ENCODE assay signal across 17 cellular contexts in genomic region chr11:76212086-76213035, GRCh38. TPM values are rescaled to one million over a fixed set of nuclear protein-coding genes. Genes with fewer than 3 reads are reported as not detected.
DNase-seq lines count a peak whose midpoint lies in the region; ATAC-seq and TF ChIP-seq lines count a peak whose summit lies in the region.
"Had no signal": no experiment of that assay in that cellular context is flagged by ENCODE, and none has a peak within 500 bp of the region (broad histone marks: within the 10 kb centered on the region; RNA-seq: fewer than 3 reads in every experiment).

No MANE protein-coding gene starts in this region.

- TF ChIP-seq CTCF in brain (conservative IDR thresholded peaks at IDR 0.05) (no peak), psoas muscle (IDR thresholded peaks at IDR 0.05) (no peak)

- CTCF ChIA-PET in activated CD4-positive, alpha-beta T cell treated with anti-CD3 and anti-CD28 coated beads for 36 hours (lab: Charles Lee), result interaction anchor here (0.6 to 1.4 kb wide), 5 partner anchors 14 to 127 kb away, joined by 3 to 5 read pairs (median 4); no protein-coding TSS in a partner anchor

- H3K4me3 ChIP-seq in H7 (ENCODE audit: insufficient read depth, low read depth, low read length), result no peak overlapping the region
- no peak overlapping the region for H3K4me3 ChIP-seq in psoas muscle

- no peaks in the 10 kb centered on the region for H3K36me3 Mint-ChIP-seq in brain
- no peaks in the 10 kb centered on the region for H3K36me3 Mint-ChIP-seq in activated CD4-positive, alpha-beta T cell treated with anti-CD3 and anti-CD28 coated beads for 36 hours (ENCODE audit: low read depth)
- H3K36me3 Mint-ChIP-seq: CD8-positive, alpha-beta T cell had no signal

- H3K27ac ChIP-seq in psoas muscle, result no peak overlapping the region

- peak overlapping the region in 3 of 5 experiments; percentile 83 to 86 (median 85) for H3K4me3 Mint-ChIP-seq in brain
- no peak overlapping the region for H3K4me3 Mint-ChIP-seq in activated CD4-positive, alpha-beta T cell treated with anti-CD3 and anti-CD28 coated beads for 36 hours

- ATAC-seq in left ventricle myocardium superior (no peak), left cardiac atrium (no peak), psoas muscle (no peak), GM21723 (IDR thresholded peaks at IDR 0.05; ENCODE audit: unreplicated experiment) (no peak)
- no peak for ATAC-seq in activated CD4-positive, alpha-beta T cell treated with anti-CD3 and anti-CD28 coated beads for 36 hours
- ATAC-seq: CD8-positive, alpha-beta T cell had no signal

- POLR2A ChIA-PET in activated CD4-positive, alpha-beta T cell treated with anti-CD3 and anti-CD28 coated beads for 36 hours (lab: Charles Lee), result no interaction called here

- peaks cover 18% of the 10 kb centered on the region for H3K4me1 Mint-ChIP-seq in brain
- peaks cover 3% of the 10 kb centered on the region for H3K4me1 Mint-ChIP-seq in activated CD4-positive, alpha-beta T cell treated with anti-CD3 and anti-CD28 coated beads for 36 hours

- intact Hi-C loops in left ventricle myocardium superior (cut with micrococcal nuclease) (no loop called here), left cardiac atrium (cut with DNase I) (loop anchor here in 1 of 2 donors (5.0 kb wide), 1 partner anchor 100 kb away; no protein-coding TSS in a partner anchor), psoas muscle (cut with DNase I) (no loop called here)
- intact Hi-C loops in activated CD4-positive, alpha-beta T cell treated with anti-CD3 and anti-CD28 coated beads for 36 hours (cut with DNase I, micrococcal nuclease), result no loop called here

- H3K36me3 ChIP-seq in H7 (replicated peaks; ENCODE audit: control insufficient read depth, insufficient read depth, low read length) (no peaks in the 10 kb centered on the region), psoas muscle (ENCODE audit: insufficient read depth in 1 of 2, low read depth in 1 of 2) (no peaks in the 10 kb centered on the region)
- H3K36me3 ChIP-seq: BE2C had no signal

- H3K27me3 ChIP-seq in H7 (ENCODE audit: control insufficient read depth, insufficient read depth, low read length), result peaks cover 56% of the 10 kb centered on the region
- no peaks in the 10 kb centered on the region for H3K27me3 ChIP-seq in psoas muscle (ENCODE audit: insufficient read depth in 3 of 3, low read length in 2 of 3)

- H3K9me3 ChIP-seq in psoas muscle, result no peaks in the 10 kb centered on the region
- H3K9me3 ChIP-seq: BE2C had no signal

- peak; percentile 24 for DNase-seq in left ventricle myocardium superior
- no peak for DNase-seq in left cardiac atrium
- peak; percentile 54 for DNase-seq in H7
- DNase-seq in psoas muscle, result peak; percentile 10 to 45
- DNase-seq in activated CD4-positive, alpha-beta T cell treated with anti-CD3 and anti-CD28 coated beads for 36 hours, result no peak
- DNase-seq in HK-2 (ENCODE audit: unreplicated experiment), result no peak
- DNase-seq: BE2C, DMS 273 treated with DMSO at 0.1 percent for 48 hours, EL, NCI-H1694, NCI-H446, NCI-H748 treated with DMSO at 0.1 percent for 48 hours, SIG-M5 had no signal

- H3K4me1 ChIP-seq in psoas muscle, result peaks cover 9% of the 10 kb centered on the region

- peak overlapping the region in 1 of 5 experiments; percentile 63 for H3K27ac Mint-ChIP-seq in brain
- no peak overlapping the region for H3K27ac Mint-ChIP-seq in activated CD4-positive, alpha-beta T cell treated with anti-CD3 and anti-CD28 coated beads for 36 hours

- peaks cover 64% of the 10 kb centered on the region for H3K27me3 Mint-ChIP-seq in brain
- peaks cover 26% of the 10 kb centered on the region for H3K27me3 Mint-ChIP-seq in activated CD4-positive, alpha-beta T cell treated with anti-CD3 and anti-CD28 coated beads for 36 hours

- WGBS in psoas muscle, 3 donors, result 83 to 84% (median 84%) methylated on average over 7 of the region's 7 CpGs

- H3K9me3 Mint-ChIP-seq in brain, result peaks cover 0 to 4% (median 0%) of the 10 kb centered on the region in 5 experiments
- H3K9me3 Mint-ChIP-seq in activated CD4-positive, alpha-beta T cell treated with anti-CD3 and anti-CD28 coated beads for 36 hours (ENCODE audit: low read depth), result no peaks in the 10 kb centered on the region
- H3K9me3 Mint-ChIP-seq: CD8-positive, alpha-beta T cell had no signal

RNA-seq across cellular contexts. Expression of gene WNT11, which starts 6.1 kb away (rescaled TPM):
- 15.2 TPM for total RNA-seq in left ventricle myocardium superior
- 1 to 10 TPM; 3.4 to 6.6 TPM for total RNA-seq in left cardiac atrium
- total RNA-seq in H7 (2014; rRNA removed; shearing (Covaris generic)), result 1.0 and 1.2 TPM in 2 replicates
- 1.0 TPM for polyA plus RNA-seq in brain (ENCODE audit: insufficient read depth, low read depth, low replicate concordance)
- 10 to 100 TPM in 1 of 4 donors, 1 to 10 TPM in 3; 6.4 to 13.0 (median 8.0) TPM for total RNA-seq in psoas muscle
- polyA plus RNA-seq in psoas muscle, result 1 to 10 TPM; 4.5 to 6.5 (median 4.8) TPM
- total RNA-seq in activated CD4-positive, alpha-beta T cell treated with anti-CD3 and anti-CD28 coated beads for 36 hours, result not detected
- total RNA-seq: HT1080 had no signal

Comparison
In these comparisons a context has a peak if more than half of its experiments do, and no peak if none do; other contexts are left out.
1. DNase-seq: peak in left ventricle myocardium superior (single experiment), H7 (single experiment) and psoas muscle (2 of 2); none in left cardiac atrium (single experiment), activated CD4-positive, alpha-beta T cell treated with anti-CD3 and anti-CD28 coated beads for 36 hours (single experiment) and HK-2 (single experiment).